9 cellular contexts compared by ENCODE assay signal in the genomic region with DNA sequence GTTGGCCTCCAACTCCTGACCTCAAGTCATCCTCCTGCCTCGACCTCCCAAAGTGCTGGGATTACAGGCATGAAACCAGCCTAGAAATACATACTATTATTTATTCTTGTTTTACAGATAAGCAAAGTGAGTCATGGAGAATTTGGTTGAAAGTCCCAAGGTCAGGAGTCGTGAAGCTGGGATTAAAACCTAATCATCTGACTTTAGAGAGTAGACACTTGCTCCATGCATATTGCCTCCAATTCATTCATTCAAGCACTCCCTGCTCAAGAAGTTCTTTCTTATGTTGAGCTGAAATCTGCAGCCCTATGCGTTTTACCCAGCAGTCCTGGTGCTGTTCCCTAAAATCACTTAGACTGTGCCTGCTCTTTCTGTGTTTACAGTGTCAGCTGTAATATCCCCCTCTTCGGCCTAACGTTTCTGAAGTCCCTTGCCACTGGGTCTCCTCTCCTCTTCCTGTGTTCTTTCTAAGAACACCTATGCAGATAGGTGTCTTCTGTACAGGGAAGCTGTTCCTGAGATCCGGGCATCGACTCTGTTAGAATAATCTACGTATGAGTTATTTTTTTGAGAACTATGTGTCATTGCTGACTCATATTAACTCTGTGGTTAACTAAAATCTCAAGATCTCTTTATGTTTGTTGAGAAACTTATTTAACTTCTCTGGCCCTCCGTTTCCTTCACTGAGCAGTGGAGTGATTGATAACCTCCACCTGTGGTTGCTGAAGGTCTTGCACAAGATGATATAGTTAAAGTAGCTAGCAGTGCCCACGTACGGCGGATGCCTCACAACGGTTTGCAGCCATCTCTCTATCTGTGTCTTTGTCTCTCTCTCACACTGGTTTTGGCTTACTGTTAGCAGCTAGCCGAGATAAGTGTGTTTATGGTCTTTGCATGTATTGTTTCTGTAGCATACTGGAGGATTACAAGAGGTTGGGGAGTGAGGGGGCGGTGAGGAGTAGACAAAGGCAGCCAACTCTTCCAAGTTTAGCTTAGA. TPM values are rescaled to one million over a fixed set of nuclear protein-coding genes. Genes with fewer than 3 reads are reported as not detected.
DNase-seq lines count a peak whose midpoint lies in the region; ATAC-seq and TF ChIP-seq lines count a peak whose summit lies in the region.
"Had no signal": no experiment of that assay in that cellular context is flagged by ENCODE, and none has a peak within 500 bp of the region (broad histone marks: within the 10 kb centered on the region; RNA-seq: fewer than 3 reads in every experiment).

No MANE protein-coding gene starts in this region.

- POLR2A ChIA-PET in CD8-positive, alpha-beta T cell (lab: Charles Lee), result interaction anchor here (0.5 to 1.0 kb wide), 4 partner anchors 27 to 123 kb away, joined by 3 to 4 read pairs (median 3); partner anchors contain the start of gene USPL1

- peak in 6 of 7 experiments; percentile 34 to 65 (median 60) for DNase-seq in CD8-positive, alpha-beta T cell
- peak; percentile 69 for DNase-seq in MV-4-11 (lab: John Stamatoyannopoulos, UW)
- peak; percentile 47 for DNase-seq in activated CD8-positive, alpha-beta memory T cell treated with anti-CD3 and anti-CD28 coated beads, Interleukin-2, amount 50 U/mL, for 24 hours (ENCODE audit: extremely low read depth)
- peak; percentile 92 for DNase-seq in fibroblast of pulmonary artery (ENCODE audit: low read depth)
- peak; percentile 43 to 71 for DNase-seq in stimulated activated CD4-positive, alpha-beta T cell treated with anti-CD3 and anti-CD28 coated beads, Interleukin-4, amount 100 ng/mL, for 4 hours
- no peak for DNase-seq in NCI-H2227 treated with DMSO at 0.1 percent for 48 hours (lab: John Stamatoyannopoulos, UW)
- no peak for DNase-seq in putamen (ENCODE audit: low spot score)

- CTCF ChIA-PET in CD8-positive, alpha-beta T cell (lab: Charles Lee), result interaction anchor here (0.6 to 1.2 kb wide), 4 partner anchors 49 to 125 kb away, joined by 3 to 4 read pairs (median 3); no protein-coding TSS in a partner anchor

- no peaks in the 10 kb centered on the region for H3K9me3 ChIP-seq in CD8-positive, alpha-beta T cell (ENCODE audit: low read length)

- H3K4me1 ChIP-seq in CD8-positive, alpha-beta T cell (ENCODE audit: insufficient read depth, low read length), result peaks cover 73% of the 10 kb centered on the region

- H3K27ac ChIP-seq in CD8-positive, alpha-beta T cell (ENCODE audit: low read depth, low read length), result peak overlapping the region; percentile 28
- H3K27ac ChIP-seq: parathyroid adenoma had no signal

- H3K27ac Mint-ChIP-seq in CD8-positive, alpha-beta T cell, result peak overlapping the region; percentile 82

- peak overlapping the region; percentile 96 for H3K4me3 Mint-ChIP-seq in CD8-positive, alpha-beta T cell

- H3K27me3 Mint-ChIP-seq in CD8-positive, alpha-beta T cell (ENCODE audit: low read depth), result no peaks in the 10 kb centered on the region

- intact Hi-C loops in CD8-positive, alpha-beta T cell (cut with DNase I, micrococcal nuclease), result loop anchor here (2.0 to 10.0 kb wide), 7 partner anchors 19 to 595 kb away; partner anchors contain the start of genes HMGB1 (in 1 of the 2) and USPL1 (in 1 of the 2)

- H3K36me3 ChIP-seq in CD8-positive, alpha-beta T cell (ENCODE audit: insufficient read depth, low read length), result peaks cover 3% of the 10 kb centered on the region

- peak; percentile 54 for ATAC-seq in CD8-positive, alpha-beta T cell
- ATAC-seq in GM21619 (IDR thresholded peaks at IDR 0.05; ENCODE audit: unreplicated experiment), result peak; percentile 39

- no peaks in the 10 kb centered on the region for H3K9me3 Mint-ChIP-seq in CD8-positive, alpha-beta T cell

- TF ChIP-seq CTCF in CD8-positive, alpha-beta T cell (IDR thresholded peaks at IDR 0.05), result no peak
- no peak for TF ChIP-seq CTCF in fibroblast of pulmonary artery (IDR thresholded peaks at IDR 0.05; ENCODE audit: low read length, missing control alignments)

- H3K4me3 ChIP-seq in CD8-positive, alpha-beta T cell (ENCODE audit: low read depth, low read length), result peak overlapping the region; percentile 25
- H3K4me3 ChIP-seq in fibroblast of pulmonary artery (replicated peaks; ENCODE audit: low read depth, low read length), result peak overlapping the region; percentile 36

- H3K27me3 ChIP-seq in CD8-positive, alpha-beta T cell (ENCODE audit: insufficient read depth, low read length), result no peaks in the 10 kb centered on the region

- H3K36me3 Mint-ChIP-seq in CD8-positive, alpha-beta T cell, result peaks cover 24% of the 10 kb centered on the region

- peaks cover 83% of the 10 kb centered on the region for H3K4me1 Mint-ChIP-seq in CD8-positive, alpha-beta T cell (ENCODE audit: low read depth)

RNA-seq across cellular contexts. Expression of gene ALOX5AP, which starts 4.6 kb away (rescaled TPM):
- total RNA-seq in CD8-positive, alpha-beta T cell, result 10 to 100 TPM; 16.3 to 16.6 TPM

Comparison
In these comparisons a context has a peak if more than half of its experiments do, and no peak if none do; other contexts are left out.
1. DNase-seq: peak in CD8-positive, alpha-beta T cell (6 of 7), MV-4-11 (single experiment), activated CD8-positive, alpha-beta memory T cell treated with anti-CD3 and anti-CD28 coated beads, Interleukin-2, amount 50 U/mL, for 24 hours (single experiment), fibroblast of pulmonary artery (single experiment) and stimulated activated CD4-positive, alpha-beta T cell treated with anti-CD3 and anti-CD28 coated beads, Interleukin-4, amount 100 ng/mL, for 4 hours (2 of 2); none in NCI-H2227 treated with DMSO at 0.1 percent for 48 hours (single experiment) and putamen (single experiment).